In the genomic region with DNA sequence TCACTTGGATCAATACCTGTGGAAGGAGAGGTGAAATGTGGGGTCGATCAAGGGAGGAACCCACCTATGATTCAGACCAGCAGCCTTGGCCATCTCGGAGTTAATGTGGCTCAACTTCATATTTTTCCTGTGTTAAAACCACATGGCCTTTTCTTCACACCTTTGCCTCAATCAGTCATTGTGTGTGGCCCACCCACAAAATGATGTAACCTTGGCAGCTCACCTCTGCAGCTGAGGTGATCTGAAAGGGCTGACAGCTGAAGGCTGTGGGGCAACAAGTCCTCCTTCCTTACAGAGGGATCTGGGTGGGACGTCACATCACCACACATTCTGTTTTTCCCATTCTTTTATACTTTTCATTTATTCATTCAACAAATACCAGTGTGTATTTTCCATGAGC, we compare ENCODE assay signal across 16 cellular contexts.
DNase-seq lines count a peak whose midpoint lies in the region; ATAC-seq, FAIRE-seq and TF ChIP-seq lines count a peak whose summit lies in the region.
"Had no signal": no experiment of that assay in that cellular context is flagged by ENCODE, and none has a peak within 500 bp of the region (broad histone marks: within the 10 kb centered on the region; RNA-seq: fewer than 3 reads in every experiment).

No MANE protein-coding gene starts in this region.

- peak; percentile 78 for ATAC-seq in stimulated activated naive CD8-positive, alpha-beta T cell treated with anti-CD3 and anti-CD28 coated beads, Interleukin-15, amount 100 ng/mL, for 72 hours
- no peak for ATAC-seq in stimulated activated naive CD8-positive, alpha-beta T cell treated with anti-CD3 and anti-CD28 coated beads, Interleukin-15, Interleukin-2, amounts not matched to agents 100 U/mL and 50 U/mL, for 24 hours
- peak; percentile 69 to 76 (median 72) for ATAC-seq in natural killer cell
- ATAC-seq: PC-3 had no signal

- H3K79me2 ChIP-seq in H1 (ENCODE audit: control insufficient read depth in 1 of 2, insufficient read depth in 2 of 2, low read length in 2 of 2) (no peaks in the 10 kb centered on the region), MM.1S (ENCODE audit: low read length) (no peaks in the 10 kb centered on the region)

- H2AK5ac ChIP-seq in H1 (ENCODE audit: low read depth, low read length): no peak overlapping the region

- no peak for FAIRE-seq in H1 (lab: Jason Lieb, UNC)

- peak overlapping the region; percentile 19 for H3K14ac ChIP-seq in H1 (ENCODE audit: insufficient read length)

- no peak for TF ChIP-seq EP300 in H1 (IDR thresholded peaks at IDR 0.05; ENCODE audit: borderline replicate concordance in 1 of 2, low read depth in 2 of 2, low read length in 2 of 2)

- H2AFZ ChIP-seq in H1 (ENCODE audit: low read length) (no peak overlapping the region), MM.1S (ENCODE audit: low read length) (no peak overlapping the region)

- no peak overlapping the region for H3K23ac ChIP-seq in H1 (ENCODE audit: insufficient read length)

- H3K79me1 ChIP-seq in H1 (ENCODE audit: low read depth, low read length): no peaks in the 10 kb centered on the region

- H4K20me1 ChIP-seq in H1 (replicated peaks in 1 of 2; ENCODE audit: control insufficient read depth in 1 of 2, insufficient read depth in 2 of 2, low read length in 2 of 2) (no peaks in the 10 kb centered on the region), MM.1S (ENCODE audit: insufficient read depth, low read length) (no peaks in the 10 kb centered on the region)

- H3K27ac Mint-ChIP-seq in stimulated activated naive CD8-positive, alpha-beta T cell treated with anti-CD3 and anti-CD28 coated beads, Interleukin-15, amount 100 ng/mL, for 72 hours: no peak overlapping the region
- peak overlapping the region in 1 of 2 donors; percentile 80 for H3K27ac Mint-ChIP-seq in natural killer cell
- no peak overlapping the region for H3K27ac Mint-ChIP-seq in activated T-helper 1 cell treated with anti-CD3 and anti-CD28 coated beads, Interleukin-12 subunit alpha, Interleukin-12 subunit beta, Interleukin-2, Interleukin-4 antibody, amounts not matched to agents 30 ng/mL and 10 ng/mL and 1 ng/mL, durations not matched to agents 14 hours and 24 hours and 36 hours
- H3K27ac Mint-ChIP-seq: B cell, H9 had no signal

- TF ChIP-seq CTCF in H1 (IDR thresholded peaks at IDR 0.05; ENCODE audit: control extremely low read depth in 1 of 3, insufficient read depth in 1 of 3, low read depth in 1 of 3, low read length in 3 of 3) (no peak), natural killer cell (IDR thresholded peaks at IDR 0.05) (no peak), vagina (IDR thresholded peaks at IDR 0.05) (no peak), MM.1S (IDR thresholded peaks at IDR 0.05; ENCODE audit: low read length) (no peak)

- no peaks in the 10 kb centered on the region for H3K23me2 ChIP-seq in H1 (ENCODE audit: low read depth, low read length)

- no peaks in the 10 kb centered on the region for H3K9me3 Mint-ChIP-seq in stimulated activated naive CD8-positive, alpha-beta T cell treated with anti-CD3 and anti-CD28 coated beads, Interleukin-15, amount 100 ng/mL, for 72 hours
- H3K9me3 Mint-ChIP-seq in natural killer cell: peaks cover 2% of the 10 kb centered on the region in 2 donors
- H3K9me3 Mint-ChIP-seq in activated T-helper 1 cell treated with anti-CD3 and anti-CD28 coated beads, Interleukin-12 subunit alpha, Interleukin-12 subunit beta, Interleukin-2, Interleukin-4 antibody, amounts not matched to agents 30 ng/mL and 10 ng/mL and 1 ng/mL, durations not matched to agents 14 hours and 24 hours and 36 hours: no peaks in the 10 kb centered on the region

- peaks cover 40% of the 10 kb centered on the region for H3K27me3 Mint-ChIP-seq in stimulated activated naive CD8-positive, alpha-beta T cell treated with anti-CD3 and anti-CD28 coated beads, Interleukin-15, amount 100 ng/mL, for 72 hours
- H3K27me3 Mint-ChIP-seq in natural killer cell (ENCODE audit: low read depth in 2 of 2): no peaks in the 10 kb centered on the region
- no peaks in the 10 kb centered on the region for H3K27me3 Mint-ChIP-seq in activated T-helper 1 cell treated with anti-CD3 and anti-CD28 coated beads, Interleukin-12 subunit alpha, Interleukin-12 subunit beta, Interleukin-2, Interleukin-4 antibody, amounts not matched to agents 30 ng/mL and 10 ng/mL and 1 ng/mL, durations not matched to agents 14 hours and 24 hours and 36 hours (ENCODE audit: insufficient read depth)
- H3K27me3 Mint-ChIP-seq: B cell; CD4-positive, CD25-positive, alpha-beta regulatory T cell had no signal

- POLR2A ChIA-PET in H1 (lab: Charles Lee; ENCODE audit: partially characterized antibody): no interaction called here

- H2BK120ac ChIP-seq in H1 (replicated peaks; ENCODE audit: low read depth, low read length): no peak overlapping the region

- H2BK12ac ChIP-seq in H1 (ENCODE audit: low read depth, low read length): 0 out of 2 replicates have a peak overlapping the region, but pooled peaks have one; percentile 39

- intact Hi-C loops in natural killer cell (cut with micrococcal nuclease) (no loop called here), vagina (cut with DNase I) (no loop called here)
- intact Hi-C loops in activated T-helper 1 cell treated with anti-CD3 and anti-CD28 coated beads, Interleukin-12 subunit alpha, Interleukin-12 subunit beta, Interleukin-2, Interleukin-4 antibody, amounts not matched to agents 30 ng/mL and 10 ng/mL and 1 ng/mL, durations not matched to agents 14 hours and 24 hours and 36 hours (cut with micrococcal nuclease): no loop called here

- CTCF ChIA-PET in H1 (lab: Charles Lee; ENCODE audit: partially characterized antibody): no interaction called here

- no peak for TF ChIP-seq RAD21 in H1 (IDR thresholded peaks at IDR 0.05 in 1 of 2, conservative IDR thresholded peaks at IDR 0.05 in 1 of 2; ENCODE audit: low read depth in 2 of 2, low read length in 2 of 2)

- H3K4me1 Mint-ChIP-seq in stimulated activated naive CD8-positive, alpha-beta T cell treated with anti-CD3 and anti-CD28 coated beads, Interleukin-15, amount 100 ng/mL, for 72 hours: peaks cover 23% of the 10 kb centered on the region
- H3K4me1 Mint-ChIP-seq in natural killer cell: peaks cover 20 to 22% of the 10 kb centered on the region in 2 donors
- H3K4me1 Mint-ChIP-seq in activated T-helper 1 cell treated with anti-CD3 and anti-CD28 coated beads, Interleukin-12 subunit alpha, Interleukin-12 subunit beta, Interleukin-2, Interleukin-4 antibody, amounts not matched to agents 30 ng/mL and 10 ng/mL and 1 ng/mL, durations not matched to agents 14 hours and 24 hours and 36 hours (ENCODE audit: low read depth): peaks cover 8% of the 10 kb centered on the region
- H3K4me1 Mint-ChIP-seq: B cell; CD4-positive, CD25-positive, alpha-beta regulatory T cell had no signal

- H2BK15ac ChIP-seq in H1 (ENCODE audit: low read length): no peak overlapping the region

- H3K9me3 ChIP-seq in H1 (ENCODE audit: insufficient read depth in 2 of 2, low read depth in 1 of 2, low read length in 1 of 2) (0 out of 4 replicates have a peak, but pooled peaks cover 0 to 3% of the 10 kb centered on the region in 2 experiments), vagina (no peaks in the 10 kb centered on the region), MM.1S (replicated peaks; ENCODE audit: insufficient read depth, low read length) (no peaks in the 10 kb centered on the region)
- H3K9me3 ChIP-seq: Caco-2 had no signal

- H3K4me3 Mint-ChIP-seq in stimulated activated naive CD8-positive, alpha-beta T cell treated with anti-CD3 and anti-CD28 coated beads, Interleukin-15, amount 100 ng/mL, for 72 hours: no peak overlapping the region
- peak overlapping the region; percentile 25 for H3K4me3 Mint-ChIP-seq in natural killer cell
- H3K4me3 Mint-ChIP-seq in activated T-helper 1 cell treated with anti-CD3 and anti-CD28 coated beads, Interleukin-12 subunit alpha, Interleukin-12 subunit beta, Interleukin-2, Interleukin-4 antibody, amounts not matched to agents 30 ng/mL and 10 ng/mL and 1 ng/mL, durations not matched to agents 14 hours and 24 hours and 36 hours: no peak overlapping the region
- H3K4me3 Mint-ChIP-seq: B cell; CD4-positive, CD25-positive, alpha-beta regulatory T cell; H9 had no signal

- H3F3A ChIP-seq in MM.1S (ENCODE audit: insufficient read depth, low read length): no peaks in the 10 kb centered on the region

- no peak overlapping the region for H3K4me3 ChIP-seq in H1 (ENCODE audit: extremely low read depth in 1 of 4, insufficient read depth in 2 of 4, low read depth in 3 of 4, low read length in 4 of 4)
- H3K4me3 ChIP-seq in vagina: no peak overlapping the region
- no peak overlapping the region for H3K4me3 ChIP-seq in MM.1S (ENCODE audit: low read length)

- peak overlapping the region; percentile 22 for H4K5ac ChIP-seq in H1 (ENCODE audit: insufficient read length, low read depth, low read length)

- no peak overlapping the region for H3K4ac ChIP-seq in H1 (replicated peaks; ENCODE audit: insufficient read length, low read depth, low read length)

- H4K8ac ChIP-seq in H1 (ENCODE audit: extremely low read depth, insufficient read depth, low read length): no peak overlapping the region

- no peak for TF ChIP-seq POLR2A in H1 (IDR thresholded peaks at IDR 0.05; ENCODE audit: control extremely low read depth in 1 of 2, low read depth in 2 of 2, low read length in 2 of 2)
- no peak for TF ChIP-seq POLR2A in vagina (IDR thresholded peaks at IDR 0.05)

- no peaks in the 10 kb centered on the region for H3K27me3 ChIP-seq in H1 (replicated peaks in 1 of 4; ENCODE audit: control insufficient read depth in 3 of 4, extremely low read depth in 1 of 4, insufficient read depth in 3 of 4, low read length in 3 of 4)
- H3K27me3 ChIP-seq in vagina: no peaks in the 10 kb centered on the region
- H3K27me3 ChIP-seq in MM.1S (replicated peaks; ENCODE audit: insufficient read depth, low read length): no peaks in the 10 kb centered on the region

- no peak overlapping the region for H3K56ac ChIP-seq in H1 (replicated peaks; ENCODE audit: insufficient read length, low read depth, low read length)

- H4K91ac ChIP-seq in H1 (replicated peaks; ENCODE audit: insufficient read length, low read length): no peak overlapping the region

- H3K9me2 ChIP-seq in MM.1S (replicated peaks; ENCODE audit: insufficient read depth, low read length): no peaks in the 10 kb centered on the region

- no peak overlapping the region for H2BK5ac ChIP-seq in H1 (ENCODE audit: low read depth, low read length)

- no peak overlapping the region for H3K4me2 ChIP-seq in H1 (ENCODE audit: insufficient read depth in 1 of 2, low read depth in 2 of 2, low read length in 2 of 2)
- H3K4me2 ChIP-seq in MM.1S (ENCODE audit: low read depth, low read length): no peak overlapping the region

- H3K36me3 ChIP-seq in H1 (ENCODE audit: control insufficient read depth in 2 of 4, insufficient read depth in 4 of 4, low read length in 3 of 4): no peaks in the 10 kb centered on the region
- H3K36me3 ChIP-seq in vagina: no peaks in the 10 kb centered on the region
- no peaks in the 10 kb centered on the region for H3K36me3 ChIP-seq in MM.1S (replicated peaks; ENCODE audit: insufficient read depth, low read length)

- 91% methylated on average over 3 of the region's 3 CpGs; no CpG with 5 or more reads in 1 of the 2 experiments for WGBS in H1 (ENCODE audit: extremely low coverage in 1 of 2, insufficient coverage in 1 of 2, insufficient read length in 1 of 2, insufficient replicate concordance in 2 of 2, low coverage in 1 of 2, low lambda C conversion rate in 2 of 2, missing lambda C conversion rate in 1 of 2), 2 experiments

- peak in 1 of 2 donors; percentile 22 for DNase-seq in stimulated activated naive CD8-positive, alpha-beta T cell treated with anti-CD3 and anti-CD28 coated beads, Interleukin-15, amount 100 ng/mL, for 72 hours
- DNase-seq in stimulated activated naive CD8-positive, alpha-beta T cell treated with anti-CD3 and anti-CD28 coated beads, Interleukin-15, Interleukin-2, amounts not matched to agents 100 U/mL and 50 U/mL, for 24 hours: no peak
- no peak for DNase-seq in H1 (ENCODE audit: low read depth in 1 of 2, low spot score in 2 of 2)
- DNase-seq in natural killer cell: no peak
- no peak for DNase-seq in vagina (ENCODE audit: extremely low spot score in 2 of 2)
- DNase-seq in activated CD8-positive, alpha-beta memory T cell treated with anti-CD3 and anti-CD28 coated beads for 24 hours: no peak
- no peak for DNase-seq in MM.1S
- no peak for DNase-seq in activated T-helper 1 cell treated with anti-CD3 and anti-CD28 coated beads, Interleukin-12 subunit alpha, Interleukin-12 subunit beta, Interleukin-2, Interleukin-4 antibody, amounts not matched to agents 30 ng/mL and 10 ng/mL and 1 ng/mL, durations not matched to agents 14 hours and 24 hours and 36 hours (ENCODE audit: low spot score)
- DNase-seq: Caco-2; CD4-positive, CD25-positive, alpha-beta regulatory T cell; H9; Kasumi-1; NCI-H187 treated with DMSO at 0.1 percent for 48 hours; NCI-H446 treated with DMSO at 0.1 percent for 48 hours; PC-3 had no signal

- H3K18ac ChIP-seq in H1 (ENCODE audit: extremely low read depth, low read length): no peak overlapping the region

- H3K36me3 Mint-ChIP-seq in natural killer cell: no peaks in the 10 kb centered on the region
- H3K36me3 Mint-ChIP-seq in activated T-helper 1 cell treated with anti-CD3 and anti-CD28 coated beads, Interleukin-12 subunit alpha, Interleukin-12 subunit beta, Interleukin-2, Interleukin-4 antibody, amounts not matched to agents 30 ng/mL and 10 ng/mL and 1 ng/mL, durations not matched to agents 14 hours and 24 hours and 36 hours (ENCODE audit: low read depth): no peaks in the 10 kb centered on the region
- H3K36me3 Mint-ChIP-seq: CD4-positive, CD25-positive, alpha-beta regulatory T cell had no signal

- no peak overlapping the region for H2BK20ac ChIP-seq in H1 (ENCODE audit: low read length)

- H3K27ac ChIP-seq in H1 (ENCODE audit: low read depth, low read length): no peak overlapping the region
- peak overlapping the region; percentile 63 for H3K27ac ChIP-seq in vagina
- no peak overlapping the region for H3K27ac ChIP-seq in MM.1S (ENCODE audit: low read length)

- H3K4me1 ChIP-seq in H1 (replicated peaks in 1 of 4; ENCODE audit: control insufficient read depth in 3 of 4, insufficient read depth in 4 of 4, low read length in 3 of 4) (no peaks in the 10 kb centered on the region), vagina (no peaks in the 10 kb centered on the region), MM.1S (ENCODE audit: low read length) (no peaks in the 10 kb centered on the region)
- H3K4me1 ChIP-seq: Caco-2 had no signal

- H3K9ac ChIP-seq in H1 (replicated peaks in 1 of 4; ENCODE audit: extremely low read depth in 1 of 4, low read depth in 3 of 4, low read length in 3 of 4) (no peak overlapping the region), MM.1S (ENCODE audit: low read length) (no peak overlapping the region)
